Comparison of ENCODE assay signal across 21 cellular contexts in genomic region chr2:201992960-201993359, GRCh38.
"Had no signal": no experiment of that assay in that cellular context is flagged by ENCODE, and none has a peak within 500 bp of the region (broad histone marks: within the 10 kb centered on the region; RNA-seq: fewer than 3 reads in every experiment).

No MANE protein-coding gene starts in this region.

- H3K36me3 Mint-ChIP-seq: naive thymus-derived CD8-positive, alpha-beta T cell; type B pancreatic cell had no signal

- H3K9me3 ChIP-seq: heart left ventricle, neutrophil, stomach, thoracic aorta had no signal

- H3K36me3 ChIP-seq: heart left ventricle, neutrophil, stomach, thoracic aorta had no signal

- H3K27me3 Mint-ChIP-seq: type B pancreatic cell had no signal

- H3K27ac Mint-ChIP-seq: endodermal cell; naive thymus-derived CD8-positive, alpha-beta T cell had no signal

- H3K27ac ChIP-seq: coronary artery, heart left ventricle, neutrophil, stomach, thoracic aorta had no signal

- H3K4me1 ChIP-seq: heart left ventricle, stomach had no signal

- H3K27me3 ChIP-seq: heart left ventricle, neutrophil, stomach had no signal

- ATAC-seq: heart left ventricle; left lobe of liver; naive thymus-derived CD8-positive, alpha-beta T cell; sciatic nerve had no signal

- DNase-seq: effector CD4-positive, alpha-beta T cell; endodermal cell; heart left ventricle; hypothalamus; mammary epithelial cell; naive thymus-derived CD8-positive, alpha-beta T cell; stimulated activated CD4-positive, alpha-beta T cell treated with anti-CD3 and anti-CD28 coated beads, Interleukin-2, amount 100 ng/mL, for 24 hours; stimulated activated CD4-positive, alpha-beta T cell treated with anti-CD3 and anti-CD28 coated beads, Interleukin-4, amount 100 ng/mL, for 4 hours; stimulated activated naive CD4-positive, alpha-beta T cell; stomach; substantia nigra had no signal

- H3K4me3 ChIP-seq: coronary artery, heart left ventricle, stomach, thoracic aorta had no signal

- H3K4me3 Mint-ChIP-seq: endodermal cell; naive thymus-derived CD8-positive, alpha-beta T cell; type B pancreatic cell had no signal

- FAIRE-seq: endothelial cell of umbilical vein, frontal cortex, islet of Langerhans, urothelium cell line had no signal

- H3K9me3 Mint-ChIP-seq: endodermal cell; naive thymus-derived CD8-positive, alpha-beta T cell had no signal
